ENCODE assay signal across 3 cellular contexts in the genomic region with DNA sequence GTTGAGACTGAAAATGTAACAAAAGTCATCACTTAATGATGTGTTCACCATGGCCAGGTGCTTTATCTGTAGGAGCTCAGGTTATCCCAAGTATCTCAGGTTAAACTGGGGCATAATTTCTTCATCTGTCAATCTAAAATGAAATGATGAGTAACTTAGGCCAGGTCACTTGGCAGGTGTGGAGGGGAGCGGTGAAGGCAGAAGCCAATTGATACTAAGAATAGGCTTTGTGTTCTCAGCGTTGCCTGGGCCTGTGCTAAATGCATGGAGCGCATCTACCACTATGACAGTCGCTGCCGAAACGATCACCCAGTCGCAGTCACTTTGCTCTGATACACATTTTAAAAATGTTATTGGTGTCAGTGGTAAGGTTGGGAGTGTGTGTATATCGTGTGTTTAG.
"Had no signal": no experiment of that assay in that cellular context is flagged by ENCODE, and none has a peak within 500 bp of the region (broad histone marks: within the 10 kb centered on the region; RNA-seq: fewer than 3 reads in every experiment).

No MANE protein-coding gene starts in this region.

- DNase-seq: GDM1, GF-D8 had no signal

- ATAC-seq: GM12878 had no signal

- H3K4me3 ChIP-seq: GM12878 had no signal
